In genomic region chr4:111013846-111014245, GRCh38 we compare ENCODE assay signal across 26 cellular contexts.
"Had no signal": no experiment of that assay in that cellular context is flagged by ENCODE, and none has a peak within 500 bp of the region (broad histone marks: within the 10 kb centered on the region; RNA-seq: fewer than 3 reads in every experiment).

No MANE protein-coding gene starts in this region.

- H3K9me3 ChIP-seq: stomach, suprapubic skin, testis, thoracic aorta, thyroid gland, tibial artery, tibial nerve, transverse colon, upper lobe of left lung, upper lobe of right lung, uterus, vagina had no signal

- H3K4me3 ChIP-seq: stomach, suprapubic skin, testis, thoracic aorta, thyroid gland, tibial artery, tibial nerve, transverse colon, upper lobe of left lung, upper lobe of right lung, uterus, vagina had no signal

- ATAC-seq: stimulated activated effector memory CD8-positive, alpha-beta T cell treated with anti-CD3 and anti-CD28 coated beads, Interleukin-12 subunit alpha, Interleukin-12 subunit beta, amount 100 ng/mL, for 72 hours; stimulated activated memory B cell treated with anti-CD40 and anti-IgM and Interleukin-4, amounts not matched to agents 10 μg/mL and 1 μg/mL and 100 μg/mL, for 72 hours; stimulated activated naive B cell treated with anti-CD40 and anti-IgM and Interleukin-4, amounts not matched to agents 10 μg/mL and 1 μg/mL and 100 μg/mL, for 72 hours; stimulated activated naive CD8-positive, alpha-beta T cell treated with anti-CD3 and anti-CD28 coated beads, Interleukin-15, amount 100 ng/mL, for 72 hours; stimulated activated naive CD8-positive, alpha-beta T cell treated with anti-CD3 and anti-CD28 coated beads, Interleukin-15, Interleukin-2, amounts not matched to agents 100 U/mL and 50 U/mL, for 24 hours; upper lobe of right lung had no signal

- H3K4me1 ChIP-seq: stomach, suprapubic skin, testis, thyroid gland, tibial artery, tibial nerve, transverse colon, upper lobe of left lung, upper lobe of right lung, uterus, vagina had no signal

- H3K27me3 ChIP-seq: stomach, suprapubic skin, testis, thyroid gland, tibial artery, tibial nerve, transverse colon, upper lobe of left lung, upper lobe of right lung, uterus, vagina had no signal

- H3K36me3 ChIP-seq: stomach, suprapubic skin, thoracic aorta, thyroid gland, tibial artery, tibial nerve, transverse colon, upper lobe of left lung, upper lobe of right lung, uterus, vagina had no signal

- FAIRE-seq: urothelium cell line had no signal

- H3K27ac ChIP-seq: stomach, suprapubic skin, testis, thoracic aorta, thyroid gland, tibial artery, tibial nerve, transverse colon, upper lobe of left lung, upper lobe of right lung, uterus, vagina had no signal

- DNase-seq: stimulated activated CD4-positive, alpha-beta T cell treated with anti-CD3 and anti-CD28 coated beads, Interleukin-2, amount 100 ng/mL, for 48 hours; stimulated activated CD4-positive, alpha-beta T cell treated with anti-CD3 and anti-CD28 coated beads, Interleukin-4, amount 100 ng/mL, for 1 hour; stimulated activated CD4-positive, alpha-beta T cell treated with anti-CD3 and anti-CD28 coated beads, Interleukin-4, amount 100 ng/mL, for 24 hours; stimulated activated CD4-positive, alpha-beta T cell treated with anti-CD3 and anti-CD28 coated beads, Interleukin-4, amount 100 ng/mL, for 4 hours; stimulated activated CD8-positive, alpha-beta memory T cell treated with anti-CD3 and anti-CD28 coated beads, Interleukin-4, amount 100 ng/mL, for 48 hours; stimulated activated naive B cell treated with anti-CD40 and anti-IgM and Interleukin-4, amounts not matched to agents 10 μg/mL and 1 μg/mL and 100 μg/mL, for 72 hours; stimulated activated naive CD4-positive, alpha-beta T cell; stimulated activated naive CD4-positive, alpha-beta T cell treated with Interleukin-2 at 50 U/mL for 16 hours; stimulated activated naive CD8-positive, alpha-beta T cell treated with anti-CD3 and anti-CD28 coated beads, Interleukin-15, amount 100 ng/mL, for 72 hours; stimulated activated naive CD8-positive, alpha-beta T cell treated with anti-CD3 and anti-CD28 coated beads, Interleukin-15, Interleukin-2, amounts not matched to agents 100 U/mL and 50 U/mL, for 24 hours; stomach; substantia nigra; testis; thyroid gland; tibial artery; transverse colon; upper lobe of left lung; upper lobe of right lung; uterus had no signal
